ENCODE assay signal across 1 cellular context in genomic region chr7:130242198-130243014, GRCh38.
TF ChIP-seq lines count a peak whose summit lies in the region.

No MANE protein-coding gene starts in this region.

TF ChIP-seq in K562, 482 proteins besides CTCF, POLR2A, EP300 and RAD21 (continued from another document):
- TF ChIP-seq, protein P1, sequence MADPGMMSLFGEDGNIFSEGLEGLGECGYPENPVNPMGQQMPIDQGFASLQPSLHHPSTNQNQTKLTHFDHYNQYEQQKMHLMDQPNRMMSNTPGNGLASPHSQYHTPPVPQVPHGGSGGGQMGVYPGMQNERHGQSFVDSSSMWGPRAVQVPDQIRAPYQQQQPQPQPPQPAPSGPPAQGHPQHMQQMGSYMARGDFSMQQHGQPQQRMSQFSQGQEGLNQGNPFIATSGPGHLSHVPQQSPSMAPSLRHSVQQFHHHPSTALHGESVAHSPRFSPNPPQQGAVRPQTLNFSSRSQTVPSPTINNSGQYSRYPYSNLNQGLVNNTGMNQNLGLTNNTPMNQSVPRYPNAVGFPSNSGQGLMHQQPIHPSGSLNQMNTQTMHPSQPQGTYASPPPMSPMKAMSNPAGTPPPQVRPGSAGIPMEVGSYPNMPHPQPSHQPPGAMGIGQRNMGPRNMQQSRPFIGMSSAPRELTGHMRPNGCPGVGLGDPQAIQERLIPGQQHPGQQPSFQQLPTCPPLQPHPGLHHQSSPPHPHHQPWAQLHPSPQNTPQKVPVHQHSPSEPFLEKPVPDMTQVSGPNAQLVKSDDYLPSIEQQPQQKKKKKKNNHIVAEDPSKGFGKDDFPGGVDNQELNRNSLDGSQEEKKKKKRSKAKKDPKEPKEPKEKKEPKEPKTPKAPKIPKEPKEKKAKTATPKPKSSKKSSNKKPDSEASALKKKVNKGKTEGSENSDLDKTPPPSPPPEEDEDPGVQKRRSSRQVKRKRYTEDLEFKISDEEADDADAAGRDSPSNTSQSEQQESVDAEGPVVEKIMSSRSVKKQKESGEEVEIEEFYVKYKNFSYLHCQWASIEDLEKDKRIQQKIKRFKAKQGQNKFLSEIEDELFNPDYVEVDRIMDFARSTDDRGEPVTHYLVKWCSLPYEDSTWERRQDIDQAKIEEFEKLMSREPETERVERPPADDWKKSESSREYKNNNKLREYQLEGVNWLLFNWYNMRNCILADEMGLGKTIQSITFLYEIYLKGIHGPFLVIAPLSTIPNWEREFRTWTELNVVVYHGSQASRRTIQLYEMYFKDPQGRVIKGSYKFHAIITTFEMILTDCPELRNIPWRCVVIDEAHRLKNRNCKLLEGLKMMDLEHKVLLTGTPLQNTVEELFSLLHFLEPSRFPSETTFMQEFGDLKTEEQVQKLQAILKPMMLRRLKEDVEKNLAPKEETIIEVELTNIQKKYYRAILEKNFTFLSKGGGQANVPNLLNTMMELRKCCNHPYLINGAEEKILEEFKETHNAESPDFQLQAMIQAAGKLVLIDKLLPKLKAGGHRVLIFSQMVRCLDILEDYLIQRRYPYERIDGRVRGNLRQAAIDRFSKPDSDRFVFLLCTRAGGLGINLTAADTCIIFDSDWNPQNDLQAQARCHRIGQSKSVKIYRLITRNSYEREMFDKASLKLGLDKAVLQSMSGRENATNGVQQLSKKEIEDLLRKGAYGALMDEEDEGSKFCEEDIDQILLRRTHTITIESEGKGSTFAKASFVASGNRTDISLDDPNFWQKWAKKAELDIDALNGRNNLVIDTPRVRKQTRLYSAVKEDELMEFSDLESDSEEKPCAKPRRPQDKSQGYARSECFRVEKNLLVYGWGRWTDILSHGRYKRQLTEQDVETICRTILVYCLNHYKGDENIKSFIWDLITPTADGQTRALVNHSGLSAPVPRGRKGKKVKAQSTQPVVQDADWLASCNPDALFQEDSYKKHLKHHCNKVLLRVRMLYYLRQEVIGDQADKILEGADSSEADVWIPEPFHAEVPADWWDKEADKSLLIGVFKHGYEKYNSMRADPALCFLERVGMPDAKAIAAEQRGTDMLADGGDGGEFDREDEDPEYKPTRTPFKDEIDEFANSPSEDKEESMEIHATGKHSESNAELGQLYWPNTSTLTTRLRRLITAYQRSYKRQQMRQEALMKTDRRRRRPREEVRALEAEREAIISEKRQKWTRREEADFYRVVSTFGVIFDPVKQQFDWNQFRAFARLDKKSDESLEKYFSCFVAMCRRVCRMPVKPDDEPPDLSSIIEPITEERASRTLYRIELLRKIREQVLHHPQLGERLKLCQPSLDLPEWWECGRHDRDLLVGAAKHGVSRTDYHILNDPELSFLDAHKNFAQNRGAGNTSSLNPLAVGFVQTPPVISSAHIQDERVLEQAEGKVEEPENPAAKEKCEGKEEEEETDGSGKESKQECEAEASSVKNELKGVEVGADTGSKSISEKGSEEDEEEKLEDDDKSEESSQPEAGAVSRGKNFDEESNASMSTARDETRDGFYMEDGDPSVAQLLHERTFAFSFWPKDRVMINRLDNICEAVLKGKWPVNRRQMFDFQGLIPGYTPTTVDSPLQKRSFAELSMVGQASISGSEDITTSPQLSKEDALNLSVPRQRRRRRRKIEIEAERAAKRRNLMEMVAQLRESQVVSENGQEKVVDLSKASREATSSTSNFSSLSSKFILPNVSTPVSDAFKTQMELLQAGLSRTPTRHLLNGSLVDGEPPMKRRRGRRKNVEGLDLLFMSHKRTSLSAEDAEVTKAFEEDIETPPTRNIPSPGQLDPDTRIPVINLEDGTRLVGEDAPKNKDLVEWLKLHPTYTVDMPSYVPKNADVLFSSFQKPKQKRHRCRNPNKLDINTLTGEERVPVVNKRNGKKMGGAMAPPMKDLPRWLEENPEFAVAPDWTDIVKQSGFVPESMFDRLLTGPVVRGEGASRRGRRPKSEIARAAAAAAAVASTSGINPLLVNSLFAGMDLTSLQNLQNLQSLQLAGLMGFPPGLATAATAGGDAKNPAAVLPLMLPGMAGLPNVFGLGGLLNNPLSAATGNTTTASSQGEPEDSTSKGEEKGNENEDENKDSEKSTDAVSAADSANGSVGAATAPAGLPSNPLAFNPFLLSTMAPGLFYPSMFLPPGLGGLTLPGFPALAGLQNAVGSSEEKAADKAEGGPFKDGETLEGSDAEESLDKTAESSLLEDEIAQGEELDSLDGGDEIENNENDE (IDR thresholded peaks at IDR 0.05; ENCODE audit: low read depth, low read length) = peak; percentile 13
- TF ChIP-seq, protein P2, sequence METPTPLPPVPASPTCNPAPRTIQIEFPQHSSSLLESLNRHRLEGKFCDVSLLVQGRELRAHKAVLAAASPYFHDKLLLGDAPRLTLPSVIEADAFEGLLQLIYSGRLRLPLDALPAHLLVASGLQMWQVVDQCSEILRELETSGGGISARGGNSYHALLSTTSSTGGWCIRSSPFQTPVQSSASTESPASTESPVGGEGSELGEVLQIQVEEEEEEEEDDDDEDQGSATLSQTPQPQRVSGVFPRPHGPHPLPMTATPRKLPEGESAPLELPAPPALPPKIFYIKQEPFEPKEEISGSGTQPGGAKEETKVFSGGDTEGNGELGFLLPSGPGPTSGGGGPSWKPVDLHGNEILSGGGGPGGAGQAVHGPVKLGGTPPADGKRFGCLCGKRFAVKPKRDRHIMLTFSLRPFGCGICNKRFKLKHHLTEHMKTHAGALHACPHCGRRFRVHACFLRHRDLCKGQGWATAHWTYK (CRISPR knock-in tag; IDR thresholded peaks at IDR 0.05) = peak; percentile 61; the same call in 1 of the 2 replicates
- TF ChIP-seq ZNF707 (CRISPR knock-in tag; conservative IDR thresholded peaks at IDR 0.05) (no peak), PML (IDR thresholded peaks at IDR 0.05; ENCODE audit: low read length) (0 out of 2 replicates have a peak, but pooled peaks have one; percentile 20), ATF3 (IDR thresholded peaks at IDR 0.05) (peak; percentile 94), ATF3 (CRISPR knock-in tag; conservative IDR thresholded peaks at IDR 0.05) (peak; percentile 72; the same call in 1 of the 2 replicates), LCOR (CRISPR knock-in tag; IDR thresholded peaks at IDR 0.05) (peak; percentile 81; the same call in 1 of the 2 replicates)
